ENCODE assay signal across 1 cellular context in genomic region chr1:15525043-15525958, GRCh38.
TF ChIP-seq lines count a peak whose summit lies in the region.

No MANE protein-coding gene starts in this region.

TF ChIP-seq in liver, 16 proteins besides CTCF, POLR2A, EP300 and RAD21 (continued from another document):
- TF ChIP-seq ZBTB33 (IDR thresholded peaks at IDR 0.05) (no peak), YY1 (IDR thresholded peaks at IDR 0.05) (no peak), EGR1 (IDR thresholded peaks at IDR 0.05; ENCODE audit: low read depth in 2 of 2) (no peak), NR2F2 (IDR thresholded peaks at IDR 0.05) (no peak)
